14 cellular contexts compared by ENCODE assay signal in genomic region chr1:14699596-14699995, GRCh38.
A peak's percentile ranks its signal among the peaks of the same experiment; 100 is the strongest.
DNase-seq lines count a peak whose midpoint lies in the region; ATAC-seq, FAIRE-seq and TF ChIP-seq lines count a peak whose summit lies in the region.
"Had no signal": no experiment of that assay in that cellular context is flagged by ENCODE, and none has a peak within 500 bp of the region (broad histone marks: within the 10 kb centered on the region; RNA-seq: fewer than 3 reads in every experiment).

No MANE protein-coding gene starts in this region.

- no peaks in the 10 kb centered on the region for H3K36me3 ChIP-seq in SJCRH30
- H3K36me3 ChIP-seq in heart left ventricle: no peaks in the 10 kb centered on the region
- no peaks in the 10 kb centered on the region for H3K36me3 ChIP-seq in pancreas

- intact Hi-C loops in heart left ventricle (cut with DNase I) (no loop called here), pancreas (cut with DNase I) (no loop called here)

- ATAC-seq in heart left ventricle (no peak), pancreas (no peak)
- ATAC-seq: T-cell had no signal

- H3K27ac ChIP-seq in SJCRH30 (no peak overlapping the region), heart left ventricle (no peak overlapping the region), pancreas (no peak overlapping the region)
- H3K27ac ChIP-seq: SK-N-MC had no signal

- peaks cover 11% of the 10 kb centered on the region; the same call in 1 of the 2 replicates for H3K27me3 ChIP-seq in SJCRH30
- H3K27me3 ChIP-seq in heart left ventricle: peaks cover 0 to 28% (median 0%) of the 10 kb centered on the region in 9 donors
- H3K27me3 ChIP-seq in pancreas: no peaks in the 10 kb centered on the region

- H3K4me3 ChIP-seq in SJCRH30: no peak overlapping the region
- H3K4me3 ChIP-seq in heart left ventricle: no peak overlapping the region
- H3K4me3 ChIP-seq in pancreas: no peak overlapping the region
- H3K4me3 ChIP-seq: SK-N-MC had no signal

- 83 to 88% (median 85%) methylated on average over 8 of the region's 8 CpGs for WGBS in heart left ventricle, 4 donors
- 59 to 65% methylated on average over 8 of the region's 8 CpGs for WGBS in pancreas, 2 donors

- in situ Hi-C loops in Caki2 (cut with HindIII; ENCODE audit: low pct_unique_long_range_greater_than_20kb, low sequenced_read_pairs): no loop called here

- H3K4me1 ChIP-seq in SJCRH30: no peaks in the 10 kb centered on the region
- H3K4me1 ChIP-seq in heart left ventricle: no peaks in the 10 kb centered on the region
- no peaks in the 10 kb centered on the region for H3K4me1 ChIP-seq in pancreas

- no peak for FAIRE-seq in D721Med (lab: Jason Lieb, UNC)
- no peak for FAIRE-seq in pancreas (lab: Jason Lieb, UNC)

- no peak for TF ChIP-seq CTCF in D721Med (IDR thresholded peaks at IDR 0.05; ENCODE audit: insufficient read depth, missing control alignments)
- no peak for TF ChIP-seq CTCF in heart left ventricle (IDR thresholded peaks at IDR 0.05)
- no peak for TF ChIP-seq CTCF in pancreas (IDR thresholded peaks at IDR 0.05)

- DNase-seq in Caki2 (ENCODE audit: low read depth) (peak; percentile 97), NCI-H187 (lab: John Stamatoyannopoulos, UW) (peak; percentile 38 to 51), NCI-H510A treated with DMSO at 0.1 percent for 48 hours (lab: John Stamatoyannopoulos, UW) (peak; percentile 98), kidney tubule cell (ENCODE audit: low spot score) (peak; percentile 88), SJCRH30 (no peak), D721Med (ENCODE audit: insufficient read length, low spot score) (no peak), heart left ventricle (no peak), pancreas (no peak)
- DNase-seq: CD4-positive, alpha-beta T cell; H9; NCI-H1436; NCI-H526 treated with DMSO at 0.1 percent for 48 hours; T-cell had no signal

- no peaks in the 10 kb centered on the region for H3K9me3 ChIP-seq in SJCRH30 (replicated peaks)
- H3K9me3 ChIP-seq in heart left ventricle: peaks cover 0 to 5% (median 0%) of the 10 kb centered on the region in 12 donors
- H3K9me3 ChIP-seq in pancreas: no peaks in the 10 kb centered on the region

- TF ChIP-seq POLR2A in heart left ventricle (IDR thresholded peaks at IDR 0.05): no peak

Comparison
In these comparisons a context has a peak if more than half of its experiments do, and no peak if none do; other contexts are left out.
1. DNase-seq: peak in Caki2 (single experiment), NCI-H187 (2 of 2), NCI-H510A treated with DMSO at 0.1 percent for 48 hours (single experiment) and kidney tubule cell (single experiment); none in SJCRH30 (0 of 2), D721Med (single experiment), heart left ventricle (0 of 5) and pancreas (0 of 6).